1 cellular context compared by ENCODE assay signal in the genomic region with DNA sequence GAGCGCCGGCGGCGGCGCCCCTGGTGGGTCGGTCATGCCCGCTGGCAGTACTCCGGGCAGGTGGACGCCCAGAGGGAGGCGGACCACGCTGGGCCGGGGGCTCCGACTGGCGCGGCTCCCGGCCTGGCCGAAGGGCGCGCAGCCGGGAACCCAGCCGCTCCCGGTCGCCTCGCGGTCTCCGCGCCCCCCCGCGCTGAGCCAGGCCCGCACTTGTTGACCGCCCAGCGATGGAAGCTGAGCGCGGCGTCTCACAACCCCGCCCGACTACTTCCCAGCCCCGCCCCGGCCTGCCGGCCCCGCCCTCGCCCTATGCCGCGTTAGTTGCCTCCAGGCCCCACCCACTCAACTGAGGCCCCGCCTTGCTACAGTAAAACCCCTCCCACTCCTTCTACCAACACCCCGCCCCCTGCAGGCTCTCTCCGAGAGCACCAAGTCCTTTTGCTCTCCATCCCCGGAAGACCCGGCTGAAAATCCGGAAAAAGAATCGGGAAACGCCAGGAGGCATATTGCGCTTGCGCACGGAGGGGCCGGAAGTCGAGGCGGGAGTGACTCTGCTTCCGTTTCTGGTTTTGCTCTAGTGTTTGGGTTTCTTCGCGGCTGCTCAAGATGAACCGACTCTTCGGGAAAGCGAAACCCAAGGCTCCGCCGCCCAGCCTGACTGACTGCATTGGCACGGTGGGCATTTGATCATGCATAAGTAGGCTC.
A peak's percentile ranks its signal among the peaks of the same experiment; 100 is the strongest.
TF ChIP-seq lines count a peak whose summit lies in the region.

Gene BAG1, minus strand, starts transcription at position 236 of the 705 bp plus-strand sequence.
Gene CHMP5, plus strand, starts transcription at position 577 of the 705 bp plus-strand sequence. Its CDS starts 30 bp downstream, at position 607.

TF ChIP-seq in GM12878, 131 proteins besides CTCF, POLR2A, EP300 and RAD21 (continued from another document):
- TF ChIP-seq SKIL (IDR thresholded peaks at IDR 0.05; ENCODE audit: low read depth, poor library complexity, severe bottlenecking), result no peak
- TF ChIP-seq E4F1 (IDR thresholded peaks at IDR 0.05; ENCODE audit: borderline replicate concordance, partially characterized antibody), result peak; percentile 62
- no peak for TF ChIP-seq CUX1 (IDR thresholded peaks at IDR 0.05; ENCODE audit: insufficient replicate concordance, low read depth, low read length)
- TF ChIP-seq E2F4 (IDR thresholded peaks at IDR 0.05; ENCODE audit: low read depth, low read length), result no peak
- no peak for TF ChIP-seq FOXM1 (IDR thresholded peaks at IDR 0.05; ENCODE audit: low read depth, low read length)
- no peak for TF ChIP-seq FOS (IDR thresholded peaks at IDR 0.05; ENCODE audit: borderline replicate concordance, extremely low read depth, insufficient read length)
- TF ChIP-seq SMAD5 (IDR thresholded peaks at IDR 0.05; ENCODE audit: low read depth), result 0 out of 2 replicates have a peak, but pooled peaks have one; percentile 39
